In the genomic region with DNA sequence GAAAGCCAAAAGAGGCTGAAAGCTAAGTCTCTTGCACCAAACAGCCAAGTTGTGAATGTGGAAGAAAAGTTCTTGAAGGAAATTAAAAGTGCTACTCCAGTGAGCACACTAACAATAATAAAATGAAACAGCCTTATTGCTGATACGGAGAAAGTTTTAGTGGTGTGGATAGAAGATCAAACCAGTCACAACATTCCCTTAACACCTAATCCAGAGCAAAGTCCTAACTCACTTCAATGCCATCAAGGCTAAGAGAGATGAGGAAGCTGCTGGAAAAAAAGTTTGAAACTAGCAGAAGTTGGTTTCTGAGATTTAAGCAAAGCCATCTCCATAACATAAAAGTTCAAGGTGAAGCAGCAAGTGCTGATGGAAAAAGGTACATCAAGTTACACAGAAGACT, we compare ENCODE assay signal across 11 cellular contexts.
"Had no signal": no experiment of that assay in that cellular context is flagged by ENCODE, and none has a peak within 500 bp of the region (broad histone marks: within the 10 kb centered on the region; RNA-seq: fewer than 3 reads in every experiment).

No MANE protein-coding gene starts in this region.

- H3K36me3 ChIP-seq: HAP-1 had no signal

- H3K27ac ChIP-seq: GM23248 had no signal

- FAIRE-seq: H1, H54 had no signal

- DNase-seq: GM23248, GOT3, H7, H9, HCEC 1CT, HFFc6 had no signal

- H3K4me1 ChIP-seq: HAP-1 had no signal

- ATAC-seq: GM23338, HCT116 had no signal

- H3K4me3 ChIP-seq: GM23248, GM23338, HAP-1 had no signal

- H3K9me3 ChIP-seq: HAP-1 had no signal
